1 cellular context compared by ENCODE assay signal in genomic region chr2:46134531-46135229, GRCh38.
TF ChIP-seq lines count a peak whose summit lies in the region.

No MANE protein-coding gene starts in this region.

TF ChIP-seq in IMR-90, 13 proteins besides CTCF, POLR2A, EP300 and RAD21:
- TF ChIP-seq MAFK (IDR thresholded peaks at IDR 0.05; ENCODE audit: low read depth, low read length): no peak
- no peak for TF ChIP-seq MAZ (IDR thresholded peaks at IDR 0.05; ENCODE audit: borderline replicate concordance, low read depth, low read length)
- no peak for TF ChIP-seq RFX5 (IDR thresholded peaks at IDR 0.05; ENCODE audit: low read depth, low read length)
- no peak for TF ChIP-seq NFE2L2 (IDR thresholded peaks at IDR 0.05; ENCODE audit: low read depth, low read length)
- TF ChIP-seq BHLHE40 (IDR thresholded peaks at IDR 0.05; ENCODE audit: low read depth, low read length): no peak
- TF ChIP-seq ELK1 (IDR thresholded peaks at IDR 0.05; ENCODE audit: borderline replicate concordance, low read depth, low read length): no peak
- no peak for TF ChIP-seq USF2 (IDR thresholded peaks at IDR 0.05; ENCODE audit: low read depth, low read length)
- no peak for TF ChIP-seq CHD1 (IDR thresholded peaks at IDR 0.05; ENCODE audit: low read depth, low read length)
- no peak for TF ChIP-seq RCOR1 (IDR thresholded peaks at IDR 0.05; ENCODE audit: insufficient replicate concordance, low read length)
- no peak for TF ChIP-seq FOS (IDR thresholded peaks at IDR 0.05; ENCODE audit: low read depth, low read length)
- no peak for TF ChIP-seq SMC3 (IDR thresholded peaks at IDR 0.05; ENCODE audit: low read depth, low read length)
- no peak for TF ChIP-seq MXI1 (IDR thresholded peaks at IDR 0.05; ENCODE audit: borderline replicate concordance, low read depth, low read length)
- no peak for TF ChIP-seq CEBPB (IDR thresholded peaks at IDR 0.05; ENCODE audit: low read depth, low read length)
